ENCODE assay signal across 14 cellular contexts in genomic region chr17:43909537-43910231, GRCh38. TPM values are rescaled to one million over a fixed set of nuclear protein-coding genes. Genes with fewer than 3 reads are reported as not detected.
A peak's percentile ranks its signal among the peaks of the same experiment; 100 is the strongest.
DNase-seq lines count a peak whose midpoint lies in the region; ATAC-seq and TF ChIP-seq lines count a peak whose summit lies in the region.
"Had no signal": no experiment of that assay in that cellular context is flagged by ENCODE, and none has a peak within 500 bp of the region (broad histone marks: within the 10 kb centered on the region; RNA-seq: fewer than 3 reads in every experiment).

No MANE protein-coding gene starts in this region.

- peaks cover 48% of the 10 kb centered on the region for H3K27me3 ChIP-seq in endodermal cell (ENCODE audit: control insufficient read depth, insufficient read depth, low read length, poor library complexity, severe bottlenecking)
- H3K27me3 ChIP-seq in ovary: no peaks in the 10 kb centered on the region

- TF ChIP-seq CTCF in WTC11 (IDR thresholded peaks at IDR 0.05) (no peak), endodermal cell (conservative IDR thresholded peaks at IDR 0.05) (no peak), neural crest cell (conservative IDR thresholded peaks at IDR 0.05) (no peak), ovary (IDR thresholded peaks at IDR 0.05) (no peak)

- POLR2A ChIA-PET in WTC11 (lab: Charles Lee): interaction anchor here (0.6 kb wide), 1 partner anchor 157 kb away, joined by 3 read pairs; no protein-coding TSS in a partner anchor

- H3K4me3 Mint-ChIP-seq in WTC11 (peak overlapping the region; percentile 17; the same call in 1 of the 2 replicates), endodermal cell (no peak overlapping the region), neural crest cell (peak overlapping the region; percentile 50)

- no peak overlapping the region for H3K9ac ChIP-seq in endodermal cell (ENCODE audit: extremely low read depth, low read length, poor library complexity, severe bottlenecking)

- H3K27ac ChIP-seq in endodermal cell (ENCODE audit: low read depth, low read length): no peak overlapping the region
- no peak overlapping the region for H3K27ac ChIP-seq in ovary

- peaks cover 19% of the 10 kb centered on the region for H3K4me1 Mint-ChIP-seq in WTC11
- H3K4me1 Mint-ChIP-seq in endodermal cell: no peaks in the 10 kb centered on the region
- H3K4me1 Mint-ChIP-seq in neural crest cell: peaks cover 23% of the 10 kb centered on the region

- CTCF ChIA-PET in WTC11 (lab: Charles Lee): interaction anchor here (0.6 to 7.7 kb wide), 37 partner anchors 10 to 454 kb away, joined by 3 to 49 read pairs (median 4); partner anchors contain the start of genes CD300LG, FAM171A2, PPY and TMEM101

- H3K27ac Mint-ChIP-seq in WTC11: no peak overlapping the region
- no peak overlapping the region for H3K27ac Mint-ChIP-seq in endodermal cell
- H3K27ac Mint-ChIP-seq in neural crest cell (ENCODE audit: unreplicated experiment): no peak overlapping the region

- H3K36me3 Mint-ChIP-seq in WTC11: no peaks in the 10 kb centered on the region
- H3K36me3 Mint-ChIP-seq in endodermal cell (ENCODE audit: low read depth): no peaks in the 10 kb centered on the region
- no peaks in the 10 kb centered on the region for H3K36me3 Mint-ChIP-seq in neural crest cell (ENCODE audit: low read depth)

- TF ChIP-seq POLR2A in ovary (IDR thresholded peaks at IDR 0.05): no peak

- no peak for DNase-seq in WTC11 (ENCODE audit: low spot score)
- DNase-seq in endodermal cell: peak; percentile 62
- no peak for DNase-seq in neural crest cell (ENCODE audit: low read depth, low spot score)
- no peak for DNase-seq in NCI-H524 (lab: John Stamatoyannopoulos, UW)
- no peak for DNase-seq in foreskin melanocyte
- DNase-seq in ovary: no peak
- no peak for DNase-seq in EL
- DNase-seq: HCEC 1CT, NCI-H1417 treated with DMSO at 0.1 percent for 48 hours had no signal

- H3K4me3 ChIP-seq in endodermal cell (ENCODE audit: low read length): no peak overlapping the region
- H3K4me3 ChIP-seq in ovary: no peak overlapping the region

- ATAC-seq in WTC11: no peak
- ATAC-seq: Right ventricle myocardium inferior had no signal

- H3K9me3 Mint-ChIP-seq in WTC11 (no peaks in the 10 kb centered on the region), endodermal cell (no peaks in the 10 kb centered on the region), neural crest cell (no peaks in the 10 kb centered on the region)

- H3K36me3 ChIP-seq in endodermal cell (ENCODE audit: control insufficient read depth, insufficient read depth, low read length) (no peaks in the 10 kb centered on the region), ovary (no peaks in the 10 kb centered on the region)

- H3K9me3 ChIP-seq in endodermal cell (ENCODE audit: control insufficient read depth, low read length) (no peaks in the 10 kb centered on the region), ovary (no peaks in the 10 kb centered on the region)

- WGBS in endodermal cell (ENCODE audit: insufficient coverage in 1 of 2, insufficient read length in 1 of 2), 2 experiments: 71 to 75% methylated on average over 7 of the region's 7 CpGs
- WGBS in ovary, 3 donors: 48 to 56% (median 52%) methylated on average over 7 of the region's 7 CpGs

- H3K27me3 Mint-ChIP-seq in WTC11 (ENCODE audit: low read depth) (peaks cover 35% of the 10 kb centered on the region), endodermal cell (ENCODE audit: insufficient read depth) (peaks cover 47% of the 10 kb centered on the region), neural crest cell (ENCODE audit: low read depth) (peaks cover 19% of the 10 kb centered on the region)

- intact Hi-C loops in ovary (cut with DNase I): no loop called here

- H3K4me1 ChIP-seq in endodermal cell (ENCODE audit: control insufficient read depth, insufficient read depth, low read length): no peaks in the 10 kb centered on the region
- H3K4me1 ChIP-seq in ovary (ENCODE audit: insufficient read depth): peaks cover 10% of the 10 kb centered on the region

- TF ChIP-seq EP300 in ovary (IDR thresholded peaks at IDR 0.05): no peak

TF ChIP-seq in WTC11, 78 proteins besides CTCF, POLR2A, EP300 and RAD21:
- TF ChIP-seq MLX (CRISPR knock-in tag; IDR thresholded peaks at IDR 0.05) (no peak), ZNF138 (CRISPR knock-in tag; conservative IDR thresholded peaks at IDR 0.05) (no peak), FOXJ3 (CRISPR knock-in tag; IDR thresholded peaks at IDR 0.05; ENCODE audit: borderline replicate concordance) (no peak)

RNA-seq across cellular contexts. Expression of gene MPP2, which starts 2.3 kb away (rescaled TPM):
- total RNA-seq in WTC11 (2021): 29.3 to 31.4 TPM (median 29.9 TPM) in 3 replicates
- 10 to 100 TPM; 16.2 to 18.3 TPM for total RNA-seq in endodermal cell
- polyA plus RNA-seq in endodermal cell (2013, experiment 1 of 2): 19.7 TPM
- 18.1 TPM for polyA plus RNA-seq in endodermal cell (2013, experiment 2 of 2)
- 26.8 and 29.8 TPM in 2 replicates for total RNA-seq in neural crest cell
- total RNA-seq in ovary: 1 to 10 TPM; 3.3 to 6.5 (median 5.6) TPM
- polyA plus RNA-seq in ovary: 1 to 10 TPM; 2.6 to 2.9 TPM

RNA-seq across cellular contexts. Expression of gene PPY, which starts 32.6 kb away (rescaled TPM):
- total RNA-seq in WTC11 (2021): not detected in 3 replicates
- total RNA-seq in endodermal cell: not detected
- not detected for polyA plus RNA-seq in endodermal cell (2013, experiment 1 of 2)
- polyA plus RNA-seq in endodermal cell (2013, experiment 2 of 2): not detected
- total RNA-seq in neural crest cell: not detected in 2 replicates
- not detected for total RNA-seq in ovary
- not detected for polyA plus RNA-seq in ovary
- total RNA-seq: A673, IMR-90, M059J, Right ventricle myocardium inferior, SK-MEL-5 had no signal
- polyA plus RNA-seq: IMR-90 had no signal

RNA-seq across cellular contexts. Expression of gene PYY, which starts 44.1 kb away (rescaled TPM):
- total RNA-seq in WTC11 (2021) (0.72 to 1.1 TPM (median 0.94 TPM) in 3 replicates), endodermal cell (1 to 10 TPM; 1.3 to 1.4 TPM), neural crest cell (not detected in 2 replicates), ovary (1 to 10 TPM in 1 of 7 donors, under 1 TPM in 1, not detected in 5; 0.69 to 1.1 TPM)
- polyA plus RNA-seq in endodermal cell (2013, experiment 1 of 2): not detected
- not detected for polyA plus RNA-seq in endodermal cell (2013, experiment 2 of 2)
- under 1 TPM in 1 of 2 donors, not detected in 1; 0.18 TPM for polyA plus RNA-seq in ovary
- total RNA-seq: A673, IMR-90, M059J, Right ventricle myocardium inferior, SK-MEL-5 had no signal
- polyA plus RNA-seq: IMR-90 had no signal
